Comparison of ENCODE assay signal across 10 cellular contexts in genomic region chr6:6875818-6876470, GRCh38.
DNase-seq lines count a peak whose midpoint lies in the region; ATAC-seq, FAIRE-seq and TF ChIP-seq lines count a peak whose summit lies in the region.
"Had no signal": no experiment of that assay in that cellular context is flagged by ENCODE, and none has a peak within 500 bp of the region (broad histone marks: within the 10 kb centered on the region; RNA-seq: fewer than 3 reads in every experiment).

No MANE protein-coding gene starts in this region.

- CTCF ChIA-PET in A549 (lab: Yijun Ruan, JAX) = no interaction called here

- TF ChIP-seq RAD21 in A549 (conservative IDR thresholded peaks at IDR 0.05 in 1 of 2, IDR thresholded peaks at IDR 0.05 in 1 of 2) = no peak

- DNase-seq in A549 (ENCODE audit: low read depth in 1 of 2, low spot score in 1 of 2) (peak; percentile 59 to 68), HT-29 (ENCODE audit: low spot score) (peak; percentile 26), amniotic epithelial cell (ENCODE audit: low read depth) (peak; percentile 94), kidney tubule cell (ENCODE audit: low spot score) (peak; percentile 80), NCI-H748 treated with DMSO at 0.1 percent for 48 hours (lab: John Stamatoyannopoulos, UW) (no peak), left lobe of liver (ENCODE audit: low spot score) (no peak)
- DNase-seq in effector CD4-positive, alpha-beta T cell = no peak
- DNase-seq: activated B cell treated with CpG ODN at 0.5 μM for 24 hours; activated naive CD8-positive, alpha-beta T cell treated with anti-CD3 and anti-CD28 coated beads, Interleukin-2, amount 50 U/mL, for 24 hours had no signal

- TF ChIP-seq EP300 in A549 (IDR thresholded peaks at IDR 0.05) = no peak

- peaks cover 14% of the 10 kb centered on the region; the same call in 2 of the 3 replicates for H3K4me1 ChIP-seq in A549

- H3K4me2 ChIP-seq in A549 = peak overlapping the region; percentile 24; the same call in 1 of the 3 replicates

- no peak for TF ChIP-seq CTCF in A549 (IDR thresholded peaks at IDR 0.05)

- H3K4me3 ChIP-seq in A549 = no peak overlapping the region

- H3K9me3 ChIP-seq in A549 = no peaks in the 10 kb centered on the region

- 17% methylated on average over 5 of the region's 5 CpGs for WGBS in A549 (ENCODE audit: missing lambda C conversion rate)

- TF ChIP-seq POLR2A in A549 (IDR thresholded peaks at IDR 0.05; ENCODE audit: low read length) = no peak

- ATAC-seq in A549 = peak; percentile 89 to 94
- ATAC-seq in GM21786 (IDR thresholded peaks at IDR 0.05; ENCODE audit: unreplicated experiment) = no peak
- ATAC-seq in left lobe of liver = no peak
- ATAC-seq: activated naive CD8-positive, alpha-beta T cell treated with anti-CD3 and anti-CD28 coated beads, Interleukin-2, amount 50 U/mL, for 24 hours had no signal

- POLR2A ChIA-PET in A549 (lab: Yijun Ruan, JAX) = no interaction called here

- no peak for FAIRE-seq in A549 (lab: Jason Lieb, UNC)

- H3K27ac ChIP-seq in A549 = peak overlapping the region; percentile 18 to 71; a peak in 3 of 6 replicates

TF ChIP-seq in A549, 52 proteins besides CTCF, POLR2A, EP300 and RAD21:
- TF ChIP-seq ESRRA (IDR thresholded peaks at IDR 0.05; ENCODE audit: borderline replicate concordance, low read length) (peak; percentile 68; the same call in 1 of the 2 replicates), RCOR1 (IDR thresholded peaks at IDR 0.05; ENCODE audit: low read depth, low read length) (no peak), ATOH8 (CRISPR knock-in tag; IDR thresholded peaks at IDR 0.05; ENCODE audit: low read depth) (no peak), NFE2L2 (conservative IDR thresholded peaks at IDR 0.05; ENCODE audit: low read length) (no peak), FOSL2 (IDR thresholded peaks at IDR 0.05) (no peak), FOSL2 (CRISPR knock-in tag; IDR thresholded peaks at IDR 0.05) (peak; percentile 59; the same call in 1 of the 2 replicates), MAFK (IDR thresholded peaks at IDR 0.05; ENCODE audit: partially characterized antibody) (no peak)

Comparison
In these comparisons a context has a peak if more than half of its experiments do, and no peak if none do; other contexts are left out.
1. ATAC-seq: peak in A549 (2 of 2); none in GM21786 (single experiment) and left lobe of liver (single experiment).
2. DNase-seq: peak in A549 (2 of 2), HT-29 (single experiment), amniotic epithelial cell (single experiment) and kidney tubule cell (single experiment); none in NCI-H748 treated with DMSO at 0.1 percent for 48 hours (single experiment), left lobe of liver (single experiment) and effector CD4-positive, alpha-beta T cell (single experiment).